ENCODE assay signal across 29 cellular contexts in the genomic region with DNA sequence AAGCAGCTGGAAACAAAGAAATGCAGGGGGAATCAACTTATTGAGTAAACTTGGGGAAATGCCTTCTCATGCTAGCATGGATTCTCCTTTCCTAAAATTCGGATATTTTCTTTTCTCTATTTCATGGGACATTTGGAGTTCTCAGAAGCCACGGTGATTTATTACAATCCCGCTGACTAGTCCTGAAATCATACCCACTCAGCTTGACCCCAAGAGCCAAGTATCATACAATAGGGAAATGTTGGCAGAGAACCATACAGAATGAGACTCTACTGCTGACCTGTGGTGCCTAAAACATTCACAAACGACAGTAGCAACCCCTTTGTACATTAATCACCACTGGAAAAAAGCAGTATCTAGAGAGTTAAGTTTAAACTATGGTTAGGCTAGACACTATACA.
"Had no signal": no experiment of that assay in that cellular context is flagged by ENCODE, and none has a peak within 500 bp of the region (broad histone marks: within the 10 kb centered on the region; RNA-seq: fewer than 3 reads in every experiment).

No MANE protein-coding gene starts in this region.

- H3K4me3 ChIP-seq: neural progenitor cell, ovary, psoas muscle, right lobe of liver, sigmoid colon, suprapubic skin, testis, tibial artery, transverse colon, upper lobe of right lung, uterus had no signal

- H3K27ac Mint-ChIP-seq: naive thymus-derived CD8-positive, alpha-beta T cell; nephron; neural progenitor cell; progenitor cell of endocrine pancreas; stimulated activated memory B cell treated with anti-CD40 and anti-IgM and Interleukin-4, amounts not matched to agents 10 μg/mL and 1 μg/mL and 100 μg/mL, for 72 hours; stimulated activated naive CD8-positive, alpha-beta T cell treated with anti-CD3 and anti-CD28 coated beads, Interleukin-15, amount 100 ng/mL, for 72 hours; type B pancreatic cell had no signal

- H3K36me3 Mint-ChIP-seq: stimulated activated memory B cell treated with anti-CD40 and anti-IgM and Interleukin-4, amounts not matched to agents 10 μg/mL and 1 μg/mL and 100 μg/mL, for 72 hours had no signal

- H3K4me1 Mint-ChIP-seq: naive thymus-derived CD8-positive, alpha-beta T cell; stimulated activated memory B cell treated with anti-CD40 and anti-IgM and Interleukin-4, amounts not matched to agents 10 μg/mL and 1 μg/mL and 100 μg/mL, for 72 hours; stimulated activated naive CD8-positive, alpha-beta T cell treated with anti-CD3 and anti-CD28 coated beads, Interleukin-15, amount 100 ng/mL, for 72 hours had no signal

- DNase-seq: naive thymus-derived CD8-positive, alpha-beta T cell; occipital lobe; ovary; posterior cingulate gyrus; psoas muscle; right cardiac atrium; right lobe of liver; sigmoid colon; small intestine; stimulated activated CD4-positive, alpha-beta T cell treated with anti-CD3 and anti-CD28 coated beads, Interleukin-15, amount 100 ng/mL, for 24 hours; stimulated activated CD4-positive, alpha-beta T cell treated with anti-CD3 and anti-CD28 coated beads, Interleukin-2, amount 100 ng/mL, for 24 hours; stimulated activated CD4-positive, alpha-beta T cell treated with anti-CD3 and anti-CD28 coated beads, Interleukin-2, amount 100 ng/mL, for 48 hours; stimulated activated CD4-positive, alpha-beta T cell treated with anti-CD3 and anti-CD28 coated beads, Interleukin-4, amount 100 ng/mL, for 24 hours; stimulated activated naive CD4-positive, alpha-beta T cell; stimulated activated naive CD8-positive, alpha-beta T cell treated with anti-CD3 and anti-CD28 coated beads, Interleukin-15, amount 100 ng/mL, for 72 hours; stimulated activated naive CD8-positive, alpha-beta T cell treated with anti-CD3 and anti-CD28 coated beads, Interleukin-15, Interleukin-2, amounts not matched to agents 100 U/mL and 50 U/mL, for 24 hours; substantia nigra; testis; tibial artery; transverse colon; upper lobe of right lung; uterus had no signal

- H3K9me3 Mint-ChIP-seq: nephron; stimulated activated naive CD8-positive, alpha-beta T cell treated with anti-CD3 and anti-CD28 coated beads, Interleukin-15, amount 100 ng/mL, for 72 hours; type B pancreatic cell had no signal

- ATAC-seq: naive thymus-derived CD8-positive, alpha-beta T cell; psoas muscle; right cardiac atrium; right lobe of liver; stimulated activated naive CD8-positive, alpha-beta T cell treated with anti-CD3 and anti-CD28 coated beads, Interleukin-15, amount 100 ng/mL, for 72 hours; stimulated activated naive CD8-positive, alpha-beta T cell treated with anti-CD3 and anti-CD28 coated beads, Interleukin-15, Interleukin-2, amounts not matched to agents 100 U/mL and 50 U/mL, for 24 hours; upper lobe of right lung had no signal

- H3K4me3 Mint-ChIP-seq: naive thymus-derived CD8-positive, alpha-beta T cell; nephron; neural progenitor cell; stimulated activated memory B cell treated with anti-CD40 and anti-IgM and Interleukin-4, amounts not matched to agents 10 μg/mL and 1 μg/mL and 100 μg/mL, for 72 hours; stimulated activated naive CD8-positive, alpha-beta T cell treated with anti-CD3 and anti-CD28 coated beads, Interleukin-15, amount 100 ng/mL, for 72 hours; type B pancreatic cell had no signal

- H3K4me1 ChIP-seq: neural progenitor cell, parathyroid adenoma, right lobe of liver, suprapubic skin, testis, tibial artery, transverse colon, upper lobe of right lung, uterus had no signal

- H3K36me3 ChIP-seq: neural progenitor cell, ovary, right lobe of liver, uterus had no signal

- H3K9me3 ChIP-seq: ovary, psoas muscle, right lobe of liver, suprapubic skin, testis, tibial artery, transverse colon, upper lobe of right lung, uterus had no signal

- H3K27me3 ChIP-seq: neural progenitor cell, ovary, right lobe of liver, sigmoid colon, suprapubic skin, testis, tibial artery, transverse colon, upper lobe of right lung, uterus had no signal

- H3K27me3 Mint-ChIP-seq: progenitor cell of endocrine pancreas; stimulated activated memory B cell treated with anti-CD40 and anti-IgM and Interleukin-4, amounts not matched to agents 10 μg/mL and 1 μg/mL and 100 μg/mL, for 72 hours; type B pancreatic cell had no signal
